In genomic region chr5:150651382-150651781, GRCh38 we compare ENCODE assay signal across 26 cellular contexts. TPM values are rescaled to one million over a fixed set of nuclear protein-coding genes. Genes with fewer than 3 reads are reported as not detected.
DNase-seq lines count a peak whose midpoint lies in the region; ATAC-seq and TF ChIP-seq lines count a peak whose summit lies in the region.
"Had no signal": no experiment of that assay in that cellular context is flagged by ENCODE, and none has a peak within 500 bp of the region (broad histone marks: within the 10 kb centered on the region; RNA-seq: fewer than 3 reads in every experiment).

No MANE protein-coding gene starts in this region.

- peaks cover 9% of the 10 kb centered on the region for H3K9me3 Mint-ChIP-seq in glutamatergic neuron (ENCODE audit: unreplicated experiment)
- H3K9me3 Mint-ChIP-seq: activated naive CD4-positive, alpha-beta T cell treated with anti-CD3 and anti-CD28 coated beads, Interleukin-2, amount 10 ng/mL, durations not matched to agents 7 days and 5 days; activated T-cell treated with anti-CD3 and anti-CD28 coated beads, Interleukin-2, amount 50 U/mL, for 4 hours; T-cell had no signal

- H3K4me3 Mint-ChIP-seq in glutamatergic neuron (ENCODE audit: unreplicated experiment): peak overlapping the region; percentile 56
- H3K4me3 Mint-ChIP-seq: activated CD4-positive, alpha-beta T cell treated with anti-CD3 and anti-CD28 coated beads for 36 hours; activated naive CD4-positive, alpha-beta T cell treated with anti-CD3 and anti-CD28 coated beads, Interleukin-2, amount 10 ng/mL, durations not matched to agents 7 days and 5 days; activated T-cell treated with anti-CD3 and anti-CD28 coated beads, Interleukin-2, amount 50 U/mL, for 4 hours; T-cell had no signal

- H3K27me3 Mint-ChIP-seq in glutamatergic neuron (ENCODE audit: unreplicated experiment): peaks cover 19% of the 10 kb centered on the region
- H3K27me3 Mint-ChIP-seq: activated CD4-positive, alpha-beta T cell treated with anti-CD3 and anti-CD28 coated beads for 36 hours had no signal

- peaks cover 12% of the 10 kb centered on the region for H3K36me3 Mint-ChIP-seq in glutamatergic neuron (ENCODE audit: unreplicated experiment)
- H3K36me3 Mint-ChIP-seq: activated naive CD4-positive, alpha-beta T cell treated with anti-CD3 and anti-CD28 coated beads, Interleukin-2, amount 10 ng/mL, durations not matched to agents 7 days and 5 days; T-cell had no signal

- no peaks in the 10 kb centered on the region for H3K27me3 ChIP-seq in left ventricle myocardium inferior (ENCODE audit: low read depth)
- no peaks in the 10 kb centered on the region for H3K27me3 ChIP-seq in Peyer's patch

- H3K36me3 ChIP-seq in left ventricle myocardium inferior (peaks cover 47% of the 10 kb centered on the region), Peyer's patch (peaks cover 0 to 46% (median 0%) of the 10 kb centered on the region in 3 donors)

- H3K27ac Mint-ChIP-seq in glutamatergic neuron (ENCODE audit: unreplicated experiment): peak overlapping the region; percentile 67
- H3K27ac Mint-ChIP-seq: activated CD4-positive, alpha-beta T cell treated with anti-CD3 and anti-CD28 coated beads for 36 hours; activated naive CD4-positive, alpha-beta T cell treated with anti-CD3 and anti-CD28 coated beads, Interleukin-2, amount 10 ng/mL, durations not matched to agents 7 days and 5 days; progenitor cell of endocrine pancreas; T-cell had no signal

- no peak for TF ChIP-seq POLR2A in Peyer's patch (IDR thresholded peaks at IDR 0.05)

- intact Hi-C loops in left ventricle myocardium inferior (cut with micrococcal nuclease) (no loop called here), Right ventricle myocardium inferior (cut with DNase I) (loop anchor here (10.0 kb wide), 1 partner anchor 197 kb away; no protein-coding TSS in a partner anchor)

- H3K4me3 ChIP-seq in left ventricle myocardium inferior: no peak overlapping the region
- no peak overlapping the region for H3K4me3 ChIP-seq in Peyer's patch
- H3K4me3 ChIP-seq: GM23248, skin epidermis had no signal

- H3K9me3 ChIP-seq in left ventricle myocardium inferior (replicated peaks) (no peaks in the 10 kb centered on the region), Peyer's patch (no peaks in the 10 kb centered on the region)

- H3K27ac ChIP-seq in left ventricle myocardium inferior (replicated peaks) (peak overlapping the region; percentile 97), Peyer's patch (no peak overlapping the region)
- H3K27ac ChIP-seq: C4-2B, GM23248, KMS-11 had no signal

- ATAC-seq in Right ventricle myocardium inferior: no peak
- ATAC-seq: activated CD4-positive, alpha-beta T cell treated with anti-CD3 and anti-CD28 coated beads for 36 hours; activated T-cell treated with anti-CD3 and anti-CD28 coated beads, Interleukin-2, amount 50 U/mL, for 4 hours; T-cell had no signal

- DNase-seq in left ventricle myocardium inferior (no peak), Right ventricle myocardium inferior (ENCODE audit: missing footprints) (no peak), glutamatergic neuron (no peak), retina (peak; percentile 20), activated gamma-delta T cell treated with Interleukin-2 at 50 U/mL for 16 hours (no peak), Peyer's patch (no peak), COLO829 (ENCODE audit: low spot score) (no peak)
- DNase-seq in effector CD8-positive, alpha-beta T cell (lab: John Stamatoyannopoulos, UW): no peak
- DNase-seq: ACHN; activated CD4-positive, alpha-beta T cell treated with anti-CD3 and anti-CD28 coated beads for 36 hours; activated naive CD4-positive, alpha-beta T cell treated with anti-CD3 and anti-CD28 coated beads, Interleukin-2, amount 10 ng/mL, durations not matched to agents 7 days and 5 days; activated T-cell treated with anti-CD3 and anti-CD28 coated beads, Interleukin-2, amount 50 U/mL, for 4 hours; DMS 273 treated with DMSO at 0.1 percent for 48 hours; effector memory CD4-positive, alpha-beta T cell; GM23248; midbrain; NCI-H1930; NCI-H2227 treated with DMSO at 0.1 percent for 48 hours; NCI-H774; stimulated activated naive CD4-positive, alpha-beta T cell; T-cell had no signal

- TF ChIP-seq CTCF in left ventricle myocardium inferior (IDR thresholded peaks at IDR 0.05; ENCODE audit: borderline replicate concordance): no peak
- no peak for TF ChIP-seq CTCF in glutamatergic neuron (IDR thresholded peaks at IDR 0.05; ENCODE audit: partially characterized antibody, unreplicated experiment)
- no peak for TF ChIP-seq CTCF in Peyer's patch (IDR thresholded peaks at IDR 0.05)

- peaks cover 38% of the 10 kb centered on the region for H3K4me1 Mint-ChIP-seq in glutamatergic neuron (ENCODE audit: low read depth, unreplicated experiment)
- H3K4me1 Mint-ChIP-seq: activated CD4-positive, alpha-beta T cell treated with anti-CD3 and anti-CD28 coated beads for 36 hours had no signal

- H3K4me1 ChIP-seq in left ventricle myocardium inferior (peaks cover 88% of the 10 kb centered on the region), Peyer's patch (peaks cover 0 to 13% (median 3%) of the 10 kb centered on the region in 4 donors)

RNA-seq across cellular contexts. Expression of gene MYOZ3, which starts 9.7 kb away (rescaled TPM):
- total RNA-seq in left ventricle myocardium inferior (6.2 TPM), Right ventricle myocardium inferior (5.5 TPM), glutamatergic neuron (ENCODE audit: unreplicated experiment) (0.64 TPM), Peyer's patch (under 1 TPM in 1 of 4 donors, not detected in 3; 0.54 TPM)
- total RNA-seq: OCI-LY7, T-cell had no signal

RNA-seq across cellular contexts. Expression of gene SYNPO, which starts 10.9 kb away (rescaled TPM):
- total RNA-seq in left ventricle myocardium inferior (715 TPM), Right ventricle myocardium inferior (587 TPM), glutamatergic neuron (ENCODE audit: unreplicated experiment) (16.1 TPM), Peyer's patch (10 to 100 TPM; 28.1 to 93.3 (median 75.8) TPM)

RNA-seq across cellular contexts. Expression of gene RBM22, which starts 49.5 kb away (rescaled TPM):
- total RNA-seq in left ventricle myocardium inferior (25.2 TPM), Right ventricle myocardium inferior (30.5 TPM), glutamatergic neuron (ENCODE audit: unreplicated experiment) (39.3 TPM), Peyer's patch (10 to 100 TPM; 35.1 to 53.6 (median 44.0) TPM)
